ENCODE assay signal across 8 cellular contexts in genomic region chr17:4948997-4949320, GRCh38. TPM values are rescaled to one million over a fixed set of nuclear protein-coding genes. Genes with fewer than 3 reads are reported as not detected.
DNase-seq lines count a peak whose midpoint lies in the region; ATAC-seq and TF ChIP-seq lines count a peak whose summit lies in the region.

No MANE protein-coding gene starts in this region.

- H2AFZ ChIP-seq in OCI-LY7 (ENCODE audit: low read length) = peak overlapping the region; percentile 15; the same call in 1 of the 2 replicates
- peak overlapping the region; percentile 74 for H2AFZ ChIP-seq in neuron (ENCODE audit: low read depth, low read length)

- POLR2A ChIA-PET in OCI-LY7 (lab: Charles Lee) = interaction anchor here (0.7 to 0.9 kb wide), 2 partner anchors 18 to 392 kb away, joined by 3 read pairs; partner anchors contain the start of gene SPAG7

- peak overlapping the region; percentile 99 for H3K27ac ChIP-seq in OCI-LY7 (ENCODE audit: low read depth, low read length, poor library complexity, severe bottlenecking)

- peaks cover 37% of the 10 kb centered on the region for H3K4me1 Mint-ChIP-seq in activated T-helper 2 cell treated with anti-CD3 and anti-CD28 coated beads, Interferon-gamma antibody, Interleukin-2, Interleukin-4, amounts not matched to agents 10 μg/mL and 5 μg/mL and 100 μg/mL, durations not matched to agents 14 hours and 24 hours and 36 hours (ENCODE audit: low read depth)
- peaks cover 40% of the 10 kb centered on the region for H3K4me1 Mint-ChIP-seq in type B pancreatic cell (ENCODE audit: unreplicated experiment)

- H3K4me3 Mint-ChIP-seq in activated T-helper 2 cell treated with anti-CD3 and anti-CD28 coated beads, Interferon-gamma antibody, Interleukin-2, Interleukin-4, amounts not matched to agents 10 μg/mL and 5 μg/mL and 100 μg/mL, durations not matched to agents 14 hours and 24 hours and 36 hours (ENCODE audit: low read depth) = peak overlapping the region; percentile 100
- H3K4me3 Mint-ChIP-seq in type B pancreatic cell = peak overlapping the region; percentile 96

- H4K20me1 ChIP-seq in OCI-LY7 (ENCODE audit: insufficient read depth, low read length) = peaks cover 19% of the 10 kb centered on the region

- peaks cover 38% of the 10 kb centered on the region for H3K36me3 Mint-ChIP-seq in activated T-helper 2 cell treated with anti-CD3 and anti-CD28 coated beads, Interferon-gamma antibody, Interleukin-2, Interleukin-4, amounts not matched to agents 10 μg/mL and 5 μg/mL and 100 μg/mL, durations not matched to agents 14 hours and 24 hours and 36 hours (ENCODE audit: low read depth)
- H3K36me3 Mint-ChIP-seq in type B pancreatic cell = peaks cover 13% of the 10 kb centered on the region

- H3K36me3 ChIP-seq in OCI-LY7 (ENCODE audit: insufficient read depth, low read length) (peaks cover 43% of the 10 kb centered on the region), neuron (ENCODE audit: insufficient read depth, low read length) (peaks cover 30% of the 10 kb centered on the region)

- TF ChIP-seq CTCF in AG09309 (IDR thresholded peaks at IDR 0.05; ENCODE audit: control insufficient read depth, insufficient read depth, low read depth, low read length, missing control alignments) = no peak
- TF ChIP-seq CTCF in OCI-LY7 (conservative IDR thresholded peaks at IDR 0.05; ENCODE audit: low read length) = no peak
- no peak for TF ChIP-seq CTCF in fibroblast of the aortic adventitia (IDR thresholded peaks at IDR 0.05; ENCODE audit: insufficient read depth, low read length)
- TF ChIP-seq CTCF in type B pancreatic cell (conservative IDR thresholded peaks at IDR 0.05) = no peak

- peak overlapping the region; percentile 86 for H3K27ac Mint-ChIP-seq in activated T-helper 2 cell treated with anti-CD3 and anti-CD28 coated beads, Interferon-gamma antibody, Interleukin-2, Interleukin-4, amounts not matched to agents 10 μg/mL and 5 μg/mL and 100 μg/mL, durations not matched to agents 14 hours and 24 hours and 36 hours
- peak overlapping the region; percentile 97 for H3K27ac Mint-ChIP-seq in type B pancreatic cell

- ATAC-seq in GM18873 (IDR thresholded peaks at IDR 0.05; ENCODE audit: low FRiP score, unreplicated experiment) (peak; percentile 17), HG03378 (IDR thresholded peaks at IDR 0.05; ENCODE audit: unreplicated experiment) (peak; percentile 17)

- H3K4me2 ChIP-seq in OCI-LY7 (ENCODE audit: low read length) = peak overlapping the region; percentile 93

- intact Hi-C loops in OCI-LY7 (cut with micrococcal nuclease; ENCODE audit: unreplicated experiment) = loop anchor here (1.0 to 10.0 kb wide), 3 partner anchors 18 to 246 kb away; partner anchors contain the start of genes INCA1, KIF1C, SPAG7 and ZNF594
- intact Hi-C loops in activated T-helper 2 cell treated with anti-CD3 and anti-CD28 coated beads, Interferon-gamma antibody, Interleukin-2, Interleukin-4, amounts not matched to agents 10 μg/mL and 5 μg/mL and 100 μg/mL, durations not matched to agents 14 hours and 24 hours and 36 hours (cut with micrococcal nuclease) = loop anchor here (1.0 to 10.0 kb wide), 4 partner anchors 9 to 584 kb away; partner anchors contain the start of genes ARRB2, RNF167, SLC25A11 and SPAG7

- DNase-seq in AG09309 (ENCODE audit: low read depth) (peak; percentile 56), OCI-LY7 (ENCODE audit: low spot score) (peak; percentile 93), fibroblast of the aortic adventitia (ENCODE audit: low read depth) (peak; percentile 84), type B pancreatic cell (ENCODE audit: extremely low spot score, unreplicated experiment) (peak; percentile 91)
- no peak for DNase-seq in activated T-helper 2 cell treated with anti-CD3 and anti-CD28 coated beads, Interferon-gamma antibody, Interleukin-2, Interleukin-4, amounts not matched to agents 10 μg/mL and 5 μg/mL and 100 μg/mL, durations not matched to agents 14 hours and 24 hours and 36 hours (ENCODE audit: low spot score)

- H3K27me3 ChIP-seq in neuron (ENCODE audit: insufficient read depth, low read length) = no peaks in the 10 kb centered on the region

- peak overlapping the region; percentile 62 for H3K4me3 ChIP-seq in AG09309 (ENCODE audit: control insufficient read depth, low read depth, low read length)
- peak overlapping the region; percentile 100 for H3K4me3 ChIP-seq in OCI-LY7 (ENCODE audit: low read depth, low read length, poor library complexity, severe bottlenecking)
- H3K4me3 ChIP-seq in fibroblast of the aortic adventitia (ENCODE audit: low read depth, low read length) = peak overlapping the region; percentile 71
- peak overlapping the region; percentile 84 for H3K4me3 ChIP-seq in neuron (ENCODE audit: low read length)

- BruUV-seq in OCI-LY7 (replicated peaks; lab: Mats Ljungman, UMichigan) = no TSS peak

- H3K9me3 ChIP-seq in OCI-LY7 (ENCODE audit: low read length) (no peaks in the 10 kb centered on the region), neuron (ENCODE audit: low read length) (no peaks in the 10 kb centered on the region)

- H3K4me1 ChIP-seq in OCI-LY7 (ENCODE audit: insufficient read depth, low read length, poor library complexity, severe bottlenecking) (peaks cover 49% of the 10 kb centered on the region), neuron (ENCODE audit: insufficient read depth, low read length) (peaks cover 37% of the 10 kb centered on the region)

- no peaks in the 10 kb centered on the region for H3K27me3 Mint-ChIP-seq in activated T-helper 2 cell treated with anti-CD3 and anti-CD28 coated beads, Interferon-gamma antibody, Interleukin-2, Interleukin-4, amounts not matched to agents 10 μg/mL and 5 μg/mL and 100 μg/mL, durations not matched to agents 14 hours and 24 hours and 36 hours (ENCODE audit: low read depth)
- no peaks in the 10 kb centered on the region for H3K27me3 Mint-ChIP-seq in type B pancreatic cell

- H3K9me3 Mint-ChIP-seq in activated T-helper 2 cell treated with anti-CD3 and anti-CD28 coated beads, Interferon-gamma antibody, Interleukin-2, Interleukin-4, amounts not matched to agents 10 μg/mL and 5 μg/mL and 100 μg/mL, durations not matched to agents 14 hours and 24 hours and 36 hours = no peaks in the 10 kb centered on the region
- no peaks in the 10 kb centered on the region for H3K9me3 Mint-ChIP-seq in type B pancreatic cell

- H3K79me2 ChIP-seq in OCI-LY7 (ENCODE audit: insufficient read depth, low read depth, low read length) = peaks cover 39% of the 10 kb centered on the region

- CTCF ChIA-PET in OCI-LY7 (lab: Charles Lee; ENCODE audit: unreplicated experiment) = no interaction called here

- H3K9me2 ChIP-seq in OCI-LY7 (ENCODE audit: insufficient read depth, low read length) = no peaks in the 10 kb centered on the region

RNA-seq across cellular contexts. Expression of gene PFN1, which starts 0.6 kb away (rescaled TPM):
- total RNA-seq in OCI-LY7 (2014; rRNA removed; shearing (Covaris generic)) = 1,053 and 1,272 TPM in 2 replicates
- total RNA-seq in OCI-LY7 (2022) (950 and 1,053 TPM in 2 replicates), fibroblast of the aortic adventitia (ENCODE audit: low replicate concordance) (507 and 514 TPM in 2 replicates), type B pancreatic cell (ENCODE audit: low replicate concordance) (404 and 455 TPM in 2 replicates)
- 1,460 and 1,475 TPM in 2 replicates for total RNA-seq in activated T-helper 2 cell treated with anti-CD3 and anti-CD28 coated beads, Interferon-gamma antibody, Interleukin-2, Interleukin-4, amounts not matched to agents 10 μg/mL and 5 μg/mL and 100 μg/mL, durations not matched to agents 14 hours and 24 hours and 36 hours

RNA-seq across cellular contexts. Expression of gene ENO3, which starts 2.0 kb away (rescaled TPM):
- 14.6 and 24.6 TPM in 2 replicates for total RNA-seq in OCI-LY7 (2014; rRNA removed; shearing (Covaris generic))
- 79.4 and 80.4 TPM in 2 replicates for total RNA-seq in OCI-LY7 (2022)
- total RNA-seq in activated T-helper 2 cell treated with anti-CD3 and anti-CD28 coated beads, Interferon-gamma antibody, Interleukin-2, Interleukin-4, amounts not matched to agents 10 μg/mL and 5 μg/mL and 100 μg/mL, durations not matched to agents 14 hours and 24 hours and 36 hours = 45.7 and 47.9 TPM in 2 replicates
- total RNA-seq in fibroblast of the aortic adventitia (ENCODE audit: low replicate concordance) = 2.8 and 4.7 TPM in 2 replicates
- total RNA-seq in type B pancreatic cell (ENCODE audit: low replicate concordance) = 4.8 and 24.0 TPM in 2 replicates

RNA-seq across cellular contexts. Expression of gene RNF167, which starts 8.9 kb away (rescaled TPM):
- 31.4 and 46.5 TPM in 2 replicates for total RNA-seq in OCI-LY7 (2014; rRNA removed; shearing (Covaris generic))
- total RNA-seq in OCI-LY7 (2022) (120 and 124 TPM in 2 replicates), fibroblast of the aortic adventitia (ENCODE audit: low replicate concordance) (17.2 and 26.4 TPM in 2 replicates), type B pancreatic cell (ENCODE audit: low replicate concordance) (98.8 and 132 TPM in 2 replicates)
- 112 and 126 TPM in 2 replicates for total RNA-seq in activated T-helper 2 cell treated with anti-CD3 and anti-CD28 coated beads, Interferon-gamma antibody, Interleukin-2, Interleukin-4, amounts not matched to agents 10 μg/mL and 5 μg/mL and 100 μg/mL, durations not matched to agents 14 hours and 24 hours and 36 hours

RNA-seq across cellular contexts. Expression of gene SLC25A11, which starts 9.1 kb away (rescaled TPM):
- total RNA-seq in OCI-LY7 (2014; rRNA removed; shearing (Covaris generic)) = 59.6 and 80.6 TPM in 2 replicates
- total RNA-seq in OCI-LY7 (2022) (66.8 and 68.2 TPM in 2 replicates), fibroblast of the aortic adventitia (ENCODE audit: low replicate concordance) (28.3 and 49.9 TPM in 2 replicates), type B pancreatic cell (ENCODE audit: low replicate concordance) (60.2 and 63.6 TPM in 2 replicates)
- total RNA-seq in activated T-helper 2 cell treated with anti-CD3 and anti-CD28 coated beads, Interferon-gamma antibody, Interleukin-2, Interleukin-4, amounts not matched to agents 10 μg/mL and 5 μg/mL and 100 μg/mL, durations not matched to agents 14 hours and 24 hours and 36 hours = 91.4 and 103 TPM in 2 replicates

RNA-seq across cellular contexts. Expression of gene GP1BA, which starts 16.9 kb away (rescaled TPM):
- total RNA-seq in OCI-LY7 (2014; rRNA removed; shearing (Covaris generic)) = not detected in 2 replicates
- not detected in 2 replicates for total RNA-seq in OCI-LY7 (2022)
- not detected in 2 replicates for total RNA-seq in activated T-helper 2 cell treated with anti-CD3 and anti-CD28 coated beads, Interferon-gamma antibody, Interleukin-2, Interleukin-4, amounts not matched to agents 10 μg/mL and 5 μg/mL and 100 μg/mL, durations not matched to agents 14 hours and 24 hours and 36 hours
- total RNA-seq in fibroblast of the aortic adventitia (ENCODE audit: low replicate concordance) = not detected in 2 replicates
- total RNA-seq in type B pancreatic cell (ENCODE audit: low replicate concordance) = not detected in 2 replicates
